Comparison of ENCODE assay signal across 1 cellular context in genomic region chr6:17091122-17091521, GRCh38.
TF ChIP-seq lines count a peak whose summit lies in the region.

No MANE protein-coding gene starts in this region.

TF ChIP-seq in SK-N-SH treated with all-trans-retinoic acid at 6 μM for 48 hours, 23 proteins besides CTCF, POLR2A, EP300 and RAD21 (continued from another document):
- TF ChIP-seq ZFP30 (CRISPR knock-in tag; IDR thresholded peaks at IDR 0.05) = no peak
- no peak for TF ChIP-seq OSR1 (CRISPR knock-in tag; IDR thresholded peaks at IDR 0.05)
- TF ChIP-seq ISL1 (CRISPR knock-in tag; IDR thresholded peaks at IDR 0.05) = no peak
